Comparison of ENCODE assay signal across 12 cellular contexts in genomic region chr4:70945046-70945445, GRCh38. TPM values are rescaled to one million over a fixed set of nuclear protein-coding genes. Genes with fewer than 3 reads are reported as not detected.
DNase-seq lines count a peak whose midpoint lies in the region; ATAC-seq and TF ChIP-seq lines count a peak whose summit lies in the region.
"Had no signal": no experiment of that assay in that cellular context is flagged by ENCODE, and none has a peak within 500 bp of the region (broad histone marks: within the 10 kb centered on the region; RNA-seq: fewer than 3 reads in every experiment).

No MANE protein-coding gene starts in this region.

- no peaks in the 10 kb centered on the region for H3K36me3 Mint-ChIP-seq in stimulated activated effector memory CD8-positive, alpha-beta T cell treated with anti-CD3 and anti-CD28 coated beads, Interleukin-12 subunit alpha, Interleukin-12 subunit beta, amount 100 ng/mL, for 72 hours

- ATAC-seq in GM21717 (IDR thresholded peaks at IDR 0.05; ENCODE audit: unreplicated experiment): peak; percentile 46
- ATAC-seq in stimulated activated effector memory CD8-positive, alpha-beta T cell treated with anti-CD3 and anti-CD28 coated beads, Interleukin-12 subunit alpha, Interleukin-12 subunit beta, amount 100 ng/mL, for 72 hours: no peak

- no peaks in the 10 kb centered on the region for H3K9me3 Mint-ChIP-seq in stimulated activated effector memory CD8-positive, alpha-beta T cell treated with anti-CD3 and anti-CD28 coated beads, Interleukin-12 subunit alpha, Interleukin-12 subunit beta, amount 100 ng/mL, for 72 hours

- no peaks in the 10 kb centered on the region for H3K27me3 ChIP-seq in ovary

- no peaks in the 10 kb centered on the region for H3K9me3 ChIP-seq in ovary

- H3K4me3 Mint-ChIP-seq in stimulated activated effector memory CD8-positive, alpha-beta T cell treated with anti-CD3 and anti-CD28 coated beads, Interleukin-12 subunit alpha, Interleukin-12 subunit beta, amount 100 ng/mL, for 72 hours: no peak overlapping the region

- H3K36me3 ChIP-seq in ovary: no peaks in the 10 kb centered on the region

- 57 to 62% (median 61%) methylated on average over 3 of the region's 3 CpGs for WGBS in ovary, 3 donors

- TF ChIP-seq POLR2A in NB4 (IDR thresholded peaks at IDR 0.05; ENCODE audit: extremely low read depth, insufficient read length) (no peak), ovary (IDR thresholded peaks at IDR 0.05) (no peak)

- intact Hi-C loops in ovary (cut with DNase I): no loop called here

- TF ChIP-seq CTCF in NB4 (IDR thresholded peaks at IDR 0.05; ENCODE audit: low read depth, low read length) (no peak), ovary (IDR thresholded peaks at IDR 0.05) (no peak)

- no peak overlapping the region for H3K4me3 ChIP-seq in NB4 (ENCODE audit: low read depth, low read length)
- no peak overlapping the region for H3K4me3 ChIP-seq in ovary

- peaks cover 8% of the 10 kb centered on the region for H3K4me1 Mint-ChIP-seq in stimulated activated effector memory CD8-positive, alpha-beta T cell treated with anti-CD3 and anti-CD28 coated beads, Interleukin-12 subunit alpha, Interleukin-12 subunit beta, amount 100 ng/mL, for 72 hours

- H3K27ac Mint-ChIP-seq in stimulated activated effector memory CD8-positive, alpha-beta T cell treated with anti-CD3 and anti-CD28 coated beads, Interleukin-12 subunit alpha, Interleukin-12 subunit beta, amount 100 ng/mL, for 72 hours: no peak overlapping the region

- DNase-seq in DMS53 (lab: John Stamatoyannopoulos, UW) (peak; percentile 25), NB4 (ENCODE audit: low read depth) (peak; percentile 62), globus pallidus (ENCODE audit: low spot score) (peak; percentile 35), nucleus accumbens (lab: John Stamatoyannopoulos, UW) (no peak), ovary (no peak), NCI-H748 treated with DMSO at 0.1 percent for 48 hours (lab: John Stamatoyannopoulos, UW) (no peak)
- no peak for DNase-seq in stimulated activated effector memory CD8-positive, alpha-beta T cell treated with anti-CD3 and anti-CD28 coated beads, Interleukin-12 subunit alpha, Interleukin-12 subunit beta, amount 100 ng/mL, for 72 hours (ENCODE audit: low spot score in 2 of 2)
- DNase-seq: glutamatergic neuron, NCI-H1417 had no signal

- no peak overlapping the region for H3K27ac ChIP-seq in ovary
- H3K27ac ChIP-seq: C4-2B, VCaP had no signal

- no peak for TF ChIP-seq EP300 in ovary (IDR thresholded peaks at IDR 0.05)

- no peaks in the 10 kb centered on the region for H3K4me1 ChIP-seq in ovary (ENCODE audit: insufficient read depth)

RNA-seq across cellular contexts. Expression of gene MOB1B, which starts 42.9 kb away (rescaled TPM):
- total RNA-seq in ovary: 10 to 100 TPM; 13.9 to 25.7 (median 21.9) TPM
- polyA plus RNA-seq in ovary: 10 to 100 TPM in 1 of 2 donors, 1 to 10 TPM in 1; 6.4 to 10.5 TPM

RNA-seq across cellular contexts. Expression of gene DCK, which starts 48.4 kb away (rescaled TPM):
- total RNA-seq in ovary: 10 to 100 TPM in 3 of 7 donors, 1 to 10 TPM in 4; 5.5 to 12.2 (median 10.0) TPM
- polyA plus RNA-seq in ovary: 10 to 100 TPM in 1 of 2 donors, 1 to 10 TPM in 1; 9.1 to 12.8 TPM

Comparison
In these comparisons a context has a peak if more than half of its experiments do, and no peak if none do; other contexts are left out.
1. DNase-seq: peak in DMS53 (single experiment), NB4 (single experiment) and globus pallidus (single experiment); none in stimulated activated effector memory CD8-positive, alpha-beta T cell treated with anti-CD3 and anti-CD28 coated beads, Interleukin-12 subunit alpha, Interleukin-12 subunit beta, amount 100 ng/mL, for 72 hours (0 of 2), nucleus accumbens (0 of 56), ovary (0 of 5) and NCI-H748 treated with DMSO at 0.1 percent for 48 hours (single experiment).